In genomic region chr4:4233610-4234009, GRCh38 we compare ENCODE assay signal across 1 cellular context.
A peak's percentile ranks its signal among the peaks of the same experiment; 100 is the strongest.
TF ChIP-seq lines count a peak whose summit lies in the region.

No MANE protein-coding gene starts in this region.

TF ChIP-seq in HEK293, 187 proteins besides CTCF, POLR2A, EP300 and RAD21 (continued from another document):
- TF ChIP-seq, protein P1, sequence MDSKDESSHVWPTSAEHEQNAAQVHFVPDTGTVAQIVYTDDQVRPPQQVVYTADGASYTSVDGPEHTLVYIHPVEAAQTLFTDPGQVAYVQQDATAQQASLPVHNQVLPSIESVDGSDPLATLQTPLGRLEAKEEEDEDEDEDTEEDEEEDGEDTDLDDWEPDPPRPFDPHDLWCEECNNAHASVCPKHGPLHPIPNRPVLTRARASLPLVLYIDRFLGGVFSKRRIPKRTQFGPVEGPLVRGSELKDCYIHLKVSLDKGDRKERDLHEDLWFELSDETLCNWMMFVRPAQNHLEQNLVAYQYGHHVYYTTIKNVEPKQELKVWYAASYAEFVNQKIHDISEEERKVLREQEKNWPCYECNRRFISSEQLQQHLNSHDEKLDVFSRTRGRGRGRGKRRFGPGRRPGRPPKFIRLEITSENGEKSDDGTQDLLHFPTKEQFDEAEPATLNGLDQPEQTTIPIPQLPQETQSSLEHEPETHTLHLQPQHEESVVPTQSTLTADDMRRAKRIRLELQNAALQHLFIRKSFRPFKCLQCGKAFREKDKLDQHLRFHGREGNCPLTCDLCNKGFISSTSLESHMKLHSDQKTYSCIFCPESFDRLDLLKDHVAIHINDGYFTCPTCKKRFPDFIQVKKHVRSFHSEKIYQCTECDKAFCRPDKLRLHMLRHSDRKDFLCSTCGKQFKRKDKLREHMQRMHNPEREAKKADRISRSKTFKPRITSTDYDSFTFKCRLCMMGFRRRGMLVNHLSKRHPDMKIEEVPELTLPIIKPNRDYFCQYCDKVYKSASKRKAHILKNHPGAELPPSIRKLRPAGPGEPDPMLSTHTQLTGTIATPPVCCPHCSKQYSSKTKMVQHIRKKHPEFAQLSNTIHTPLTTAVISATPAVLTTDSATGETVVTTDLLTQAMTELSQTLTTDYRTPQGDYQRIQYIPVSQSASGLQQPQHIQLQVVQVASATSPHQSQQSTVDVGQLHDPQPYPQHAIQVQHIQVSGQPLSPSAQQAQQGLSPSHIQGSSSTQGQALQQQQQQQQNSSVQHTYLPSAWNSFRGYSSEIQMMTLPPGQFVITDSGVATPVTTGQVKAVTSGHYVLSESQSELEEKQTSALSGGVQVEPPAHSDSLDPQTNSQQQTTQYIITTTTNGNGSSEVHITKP (tag by site-specific recombination; IDR thresholded peaks at IDR 0.05), result no peak
- no peak for TF ChIP-seq TSHZ1 (tag by site-specific recombination; IDR thresholded peaks at IDR 0.05; ENCODE audit: borderline replicate concordance)
- TF ChIP-seq, protein P2, sequence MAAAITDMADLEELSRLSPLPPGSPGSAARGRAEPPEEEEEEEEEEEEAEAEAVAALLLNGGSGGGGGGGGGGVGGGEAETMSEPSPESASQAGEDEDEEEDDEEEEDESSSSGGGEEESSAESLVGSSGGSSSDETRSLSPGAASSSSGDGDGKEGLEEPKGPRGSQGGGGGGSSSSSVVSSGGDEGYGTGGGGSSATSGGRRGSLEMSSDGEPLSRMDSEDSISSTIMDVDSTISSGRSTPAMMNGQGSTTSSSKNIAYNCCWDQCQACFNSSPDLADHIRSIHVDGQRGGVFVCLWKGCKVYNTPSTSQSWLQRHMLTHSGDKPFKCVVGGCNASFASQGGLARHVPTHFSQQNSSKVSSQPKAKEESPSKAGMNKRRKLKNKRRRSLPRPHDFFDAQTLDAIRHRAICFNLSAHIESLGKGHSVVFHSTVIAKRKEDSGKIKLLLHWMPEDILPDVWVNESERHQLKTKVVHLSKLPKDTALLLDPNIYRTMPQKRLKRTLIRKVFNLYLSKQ (tag by site-specific recombination; IDR thresholded peaks at IDR 0.05; ENCODE audit: borderline replicate concordance), result no peak
- no peak for TF ChIP-seq ZNF654 (tag by site-specific recombination; IDR thresholded peaks at IDR 0.05; ENCODE audit: low read depth)
- TF ChIP-seq TRIM28 (IDR thresholded peaks at IDR 0.05; ENCODE audit: borderline replicate concordance, low read length), result peak; percentile 17; the same call in 1 of the 2 replicates
- TF ChIP-seq ZSCAN30 (tag by site-specific recombination; IDR thresholded peaks at IDR 0.05), result no peak
- TF ChIP-seq ZNF610 (tag by site-specific recombination; IDR thresholded peaks at IDR 0.05; ENCODE audit: borderline replicate concordance), result no peak
